9 cellular contexts compared by ENCODE assay signal in genomic region chr11:75142714-75143419, GRCh38. TPM values are rescaled to one million over a fixed set of nuclear protein-coding genes. Genes with fewer than 3 reads are reported as not detected.
DNase-seq lines count a peak whose midpoint lies in the region; ATAC-seq and TF ChIP-seq lines count a peak whose summit lies in the region.
"Had no signal": no experiment of that assay in that cellular context is flagged by ENCODE, and none has a peak within 500 bp of the region (broad histone marks: within the 10 kb centered on the region; RNA-seq: fewer than 3 reads in every experiment).

No MANE protein-coding gene starts in this region.

- H3K9me3 ChIP-seq in RWPE2 (ENCODE audit: severe bottlenecking) (no peaks in the 10 kb centered on the region), testis (no peaks in the 10 kb centered on the region)

- intact Hi-C loops in testis (cut with DNase I; ENCODE audit: low total_unique reads), result loop anchor here (5.0 kb wide), 1 partner anchor 99 kb away; the partner anchor contains the start of gene TPBGL

- H3K27me3 ChIP-seq in RWPE2 (ENCODE audit: insufficient read depth, poor library complexity, severe bottlenecking) (no peaks in the 10 kb centered on the region), testis (no peaks in the 10 kb centered on the region)

- DNase-seq in NCI-H2107 treated with DMSO at 0.1 percent for 48 hours (lab: John Stamatoyannopoulos, UW; ENCODE audit: unreplicated experiment) (peak; percentile 7), NCI-H2107 (lab: John Stamatoyannopoulos, UW) (no peak), RWPE2 (ENCODE audit: low spot score) (peak; percentile 85), fibroblast of the aortic adventitia (ENCODE audit: low read depth) (peak; percentile 87), nucleus accumbens (lab: John Stamatoyannopoulos, UW) (peak in 45 of 56 donors; percentile 10 to 87 (median 56)), testis (peak; percentile 68)
- DNase-seq in activated T-helper 1 cell treated with anti-CD3 and anti-CD28 coated beads, Interleukin-2, amount 50 U/mL, for 16 hours (ENCODE audit: low read depth in 1 of 2, low spot score in 1 of 2), result peak; percentile 34 to 45

- H3K27ac ChIP-seq in RWPE2 (ENCODE audit: poor library complexity, severe bottlenecking) (peak overlapping the region; percentile 40), testis (no peak overlapping the region)

- 52 to 61% methylated on average over 9 to 10 of the region's 10 CpGs for WGBS in testis, 2 donors

- TF ChIP-seq POLR2A in testis (IDR thresholded peaks at IDR 0.05), result no peak

- H3K36me3 ChIP-seq in RWPE2 (ENCODE audit: low read depth) (no peaks in the 10 kb centered on the region), testis (ENCODE audit: low read depth, missing control alignments) (no peaks in the 10 kb centered on the region)

- no peak overlapping the region for H3K4me3 ChIP-seq in RWPE2 (ENCODE audit: severe bottlenecking)
- no peak overlapping the region for H3K4me3 ChIP-seq in fibroblast of the aortic adventitia (ENCODE audit: low read depth, low read length)
- no peak overlapping the region for H3K4me3 ChIP-seq in testis

- peaks cover 10% of the 10 kb centered on the region for H3K4me1 ChIP-seq in RWPE2 (ENCODE audit: insufficient read depth, poor library complexity, severe bottlenecking)
- H3K4me1 ChIP-seq in testis, result no peaks in the 10 kb centered on the region

- TF ChIP-seq CTCF in RWPE2 (IDR thresholded peaks at IDR 0.05; ENCODE audit: poor library complexity, severe bottlenecking) (no peak), fibroblast of the aortic adventitia (IDR thresholded peaks at IDR 0.05; ENCODE audit: insufficient read depth, low read length) (peak; percentile 3), testis (IDR thresholded peaks at IDR 0.05) (no peak)

- ATAC-seq in HG03442 (IDR thresholded peaks at IDR 0.05; ENCODE audit: unreplicated experiment), result peak; percentile 61
- ATAC-seq in RWPE2 (ENCODE audit: low read depth), result peak; percentile 99

RNA-seq across cellular contexts. Expression of gene SLCO2B1, which starts 8.0 kb away (rescaled TPM):
- 2.0 TPM in 1 of 2 replicates, not detected in the other for total RNA-seq in fibroblast of the aortic adventitia (ENCODE audit: low replicate concordance)
- 10 to 100 TPM; 33.2 to 46.2 TPM for total RNA-seq in testis
- polyA plus RNA-seq in testis (ENCODE audit: insufficient read depth, low read depth, low replicate concordance), result 18.2 TPM

RNA-seq across cellular contexts. Expression of gene OR2AT4, which starts 46.2 kb away (rescaled TPM):
- total RNA-seq in fibroblast of the aortic adventitia (ENCODE audit: low replicate concordance), result under 0.01 TPM in 1 of 2 replicates, not detected in the other
- under 1 TPM; 0.94 to 0.99 TPM for total RNA-seq in testis
- 0.04 TPM for polyA plus RNA-seq in testis (ENCODE audit: insufficient read depth, low read depth, low replicate concordance)
- total RNA-seq: subcutaneous adipose tissue had no signal

Comparison
In these comparisons a context has a peak if more than half of its experiments do, and no peak if none do; other contexts are left out.
1. RNA of gene SLCO2B1, which starts 8.0 kb away (total RNA-seq): 33.2 to 46.2 TPM in testis; 2.0 TPM in fibroblast of the aortic adventitia; every median in the first group is over 10 times any median in the second.